27 cellular contexts compared by ENCODE assay signal in genomic region chr10:52739380-52740154, GRCh38. TPM values are rescaled to one million over a fixed set of nuclear protein-coding genes. Genes with fewer than 3 reads are reported as not detected.
"Had no signal": no experiment of that assay in that cellular context is flagged by ENCODE, and none has a peak within 500 bp of the region (broad histone marks: within the 10 kb centered on the region; RNA-seq: fewer than 3 reads in every experiment).

No MANE protein-coding gene starts in this region.

- H3K27me3 ChIP-seq: stomach, suprapubic skin, testis, thyroid gland, tibial artery, tibial nerve, transverse colon, upper lobe of left lung, upper lobe of right lung, uterus, vagina had no signal

- H3K27ac ChIP-seq: stomach, suprapubic skin, testis, thoracic aorta, thyroid gland, tibial artery, tibial nerve, transverse colon, upper lobe of left lung, upper lobe of right lung, uterus, vagina had no signal

- H3K4me1 ChIP-seq: stomach, suprapubic skin, testis, thyroid gland, tibial artery, tibial nerve, transverse colon, upper lobe of left lung, upper lobe of right lung, uterus, vagina had no signal

- H3K36me3 ChIP-seq: stomach, suprapubic skin, thoracic aorta, thyroid gland, tibial artery, tibial nerve, transverse colon, upper lobe of left lung, upper lobe of right lung, uterus, vagina had no signal

- H3K9me3 ChIP-seq: suprapubic skin, testis, thoracic aorta, thyroid gland, tibial artery, tibial nerve, transverse colon, upper lobe of left lung, upper lobe of right lung, uterus, vagina had no signal

- H3K4me3 ChIP-seq: stomach, suprapubic skin, testis, thoracic aorta, thyroid gland, tibial artery, tibial nerve, transverse colon, upper lobe of left lung, upper lobe of right lung, uterus, vagina had no signal

- DNase-seq: stimulated activated CD4-positive, alpha-beta T cell treated with anti-CD3 and anti-CD28 coated beads, Interleukin-2, amount 100 ng/mL, for 48 hours; stimulated activated CD4-positive, alpha-beta T cell treated with anti-CD3 and anti-CD28 coated beads, Interleukin-4, amount 100 ng/mL, for 1 hour; stimulated activated CD4-positive, alpha-beta T cell treated with anti-CD3 and anti-CD28 coated beads, Interleukin-4, amount 100 ng/mL, for 24 hours; stimulated activated CD4-positive, alpha-beta T cell treated with anti-CD3 and anti-CD28 coated beads, Interleukin-4, amount 100 ng/mL, for 4 hours; stimulated activated CD8-positive, alpha-beta memory T cell treated with anti-CD3 and anti-CD28 coated beads, Interleukin-4, amount 100 ng/mL, for 48 hours; stimulated activated naive B cell treated with anti-CD40 and anti-IgM and Interleukin-4, amounts not matched to agents 10 μg/mL and 1 μg/mL and 100 μg/mL, for 72 hours; stimulated activated naive CD4-positive, alpha-beta T cell treated with Interleukin-2 at 50 U/mL for 16 hours; stimulated activated naive CD8-positive, alpha-beta T cell treated with anti-CD3 and anti-CD28 coated beads, Interleukin-15, amount 100 ng/mL, for 72 hours; stimulated activated naive CD8-positive, alpha-beta T cell treated with anti-CD3 and anti-CD28 coated beads, Interleukin-15, Interleukin-2, amounts not matched to agents 100 U/mL and 50 U/mL, for 24 hours; stomach; substantia nigra; testis; thyroid gland; tibial artery; transverse colon; trophoblast cell; upper lobe of left lung; upper lobe of right lung; uterus had no signal

RNA-seq across cellular contexts. Expression of gene MBL2, which starts 33.0 kb away (rescaled TPM):
- total RNA-seq: subcutaneous adipose tissue, suprapubic skin, temporal lobe, thoracic aorta, thyroid gland, transverse colon, upper lobe of right lung, ureter, urinary bladder, uterus, vagina had no signal
